1 cellular context compared by ENCODE assay signal in genomic region chr17:40063034-40063765, GRCh38.
TF ChIP-seq lines count a peak whose summit lies in the region.

No MANE protein-coding gene starts in this region.

TF ChIP-seq in neural cell, 6 proteins besides CTCF, POLR2A, EP300 and RAD21 (continued from another document):
- no peak for TF ChIP-seq REST (IDR thresholded peaks at IDR 0.05; ENCODE audit: borderline replicate concordance)
